ENCODE assay signal across 24 cellular contexts in genomic region chr9:94101169-94101853, GRCh38.
"Had no signal": no experiment of that assay in that cellular context is flagged by ENCODE, and none has a peak within 500 bp of the region (broad histone marks: within the 10 kb centered on the region; RNA-seq: fewer than 3 reads in every experiment).

No MANE protein-coding gene starts in this region.

- H3K9me3 Mint-ChIP-seq: endodermal cell; naive thymus-derived CD4-positive, alpha-beta T cell; neural crest cell had no signal

- H3K9me3 ChIP-seq: heart left ventricle, ovary, right atrium auricular region, sigmoid colon, stomach, thoracic aorta, transverse colon had no signal

- H3K4me1 ChIP-seq: heart left ventricle, right atrium auricular region, stomach, transverse colon had no signal

- H3K27me3 ChIP-seq: heart left ventricle, ovary, right atrium auricular region, sigmoid colon, stomach, transverse colon had no signal

- ATAC-seq: heart left ventricle; left colon; left ventricle myocardium superior; naive thymus-derived CD4-positive, alpha-beta T cell had no signal

- H3K4me3 ChIP-seq: coronary artery, heart left ventricle, lung, ovary, right atrium auricular region, sigmoid colon, skin epidermis, stomach, thoracic aorta, transverse colon had no signal

- H3K36me3 ChIP-seq: ovary, thoracic aorta, transverse colon had no signal

- H3K4me3 Mint-ChIP-seq: endodermal cell; naive thymus-derived CD4-positive, alpha-beta T cell; neural crest cell had no signal

- H3K27me3 Mint-ChIP-seq: naive thymus-derived CD4-positive, alpha-beta T cell had no signal

- H3K27ac ChIP-seq: coronary artery, heart left ventricle, ovary, right atrium auricular region, sigmoid colon, skin epidermis, stomach, thoracic aorta, transverse colon had no signal

- DNase-seq: effector CD4-positive, alpha-beta T cell; endodermal cell; erythroblast; foreskin melanocyte; heart left ventricle; hippocampal formation; left colon; left ventricle myocardium superior; mesenchymal stem cell; naive thymus-derived CD4-positive, alpha-beta T cell; nucleus accumbens; ovary; sigmoid colon; stimulated activated CD4-positive, alpha-beta T cell treated with anti-CD3 and anti-CD28 coated beads, Interleukin-12 subunit alpha, Interleukin-12 subunit beta, amount 100 ng/mL, for 4 hours; stimulated activated naive CD4-positive, alpha-beta T cell; stomach; substantia nigra; transverse colon had no signal

- H3K27ac Mint-ChIP-seq: endodermal cell; naive thymus-derived CD4-positive, alpha-beta T cell had no signal
